ENCODE assay signal across 1 cellular context in genomic region chr2:219576505-219577388, GRCh38.
TF ChIP-seq lines count a peak whose summit lies in the region.

No MANE protein-coding gene starts in this region.

TF ChIP-seq in HepG2, 621 proteins besides CTCF, POLR2A, EP300 and RAD21 (continued from another document and continues in another):
- peak; percentile 57; the same call in 1 of the 2 replicates for TF ChIP-seq MAZ (IDR thresholded peaks at IDR 0.05; ENCODE audit: borderline replicate concordance, low read depth, low read length)
- peak; percentile 87 for TF ChIP-seq MAZ (CRISPR knock-in tag; IDR thresholded peaks at IDR 0.05; ENCODE audit: low read depth)
- TF ChIP-seq BCL6 (CRISPR knock-in tag; IDR thresholded peaks at IDR 0.05), result peak; percentile 82
- no peak for TF ChIP-seq IKZF4 (CRISPR knock-in tag; IDR thresholded peaks at IDR 0.05; ENCODE audit: borderline replicate concordance, low read depth, not compliant biosample characterization)
- TF ChIP-seq, protein P1, sequence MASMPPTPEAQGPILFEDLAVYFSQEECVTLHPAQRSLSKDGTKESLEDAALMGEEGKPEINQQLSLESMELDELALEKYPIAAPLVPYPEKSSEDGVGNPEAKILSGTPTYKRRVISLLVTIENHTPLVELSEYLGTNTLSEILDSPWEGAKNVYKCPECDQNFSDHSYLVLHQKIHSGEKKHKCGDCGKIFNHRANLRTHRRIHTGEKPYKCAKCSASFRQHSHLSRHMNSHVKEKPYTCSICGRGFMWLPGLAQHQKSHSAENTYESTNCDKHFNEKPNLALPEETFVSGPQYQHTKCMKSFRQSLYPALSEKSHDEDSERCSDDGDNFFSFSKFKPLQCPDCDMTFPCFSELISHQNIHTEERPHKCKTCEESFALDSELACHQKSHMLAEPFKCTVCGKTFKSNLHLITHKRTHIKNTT (CRISPR knock-in tag; IDR thresholded peaks at IDR 0.05), result no peak
- TF ChIP-seq AFF4 (CRISPR knock-in tag; IDR thresholded peaks at IDR 0.05), result peak; percentile 77; the same call in 1 of the 2 replicates
- no peak for TF ChIP-seq ZNF777 (CRISPR knock-in tag; IDR thresholded peaks at IDR 0.05)
- 0 out of 2 replicates have a peak, but pooled peaks have one; percentile 30 for TF ChIP-seq ZNF850 (CRISPR knock-in tag; conservative IDR thresholded peaks at IDR 0.05)
- TF ChIP-seq NR3C1 (CRISPR knock-in tag; IDR thresholded peaks at IDR 0.05), result no peak
- TF ChIP-seq, protein P2, sequence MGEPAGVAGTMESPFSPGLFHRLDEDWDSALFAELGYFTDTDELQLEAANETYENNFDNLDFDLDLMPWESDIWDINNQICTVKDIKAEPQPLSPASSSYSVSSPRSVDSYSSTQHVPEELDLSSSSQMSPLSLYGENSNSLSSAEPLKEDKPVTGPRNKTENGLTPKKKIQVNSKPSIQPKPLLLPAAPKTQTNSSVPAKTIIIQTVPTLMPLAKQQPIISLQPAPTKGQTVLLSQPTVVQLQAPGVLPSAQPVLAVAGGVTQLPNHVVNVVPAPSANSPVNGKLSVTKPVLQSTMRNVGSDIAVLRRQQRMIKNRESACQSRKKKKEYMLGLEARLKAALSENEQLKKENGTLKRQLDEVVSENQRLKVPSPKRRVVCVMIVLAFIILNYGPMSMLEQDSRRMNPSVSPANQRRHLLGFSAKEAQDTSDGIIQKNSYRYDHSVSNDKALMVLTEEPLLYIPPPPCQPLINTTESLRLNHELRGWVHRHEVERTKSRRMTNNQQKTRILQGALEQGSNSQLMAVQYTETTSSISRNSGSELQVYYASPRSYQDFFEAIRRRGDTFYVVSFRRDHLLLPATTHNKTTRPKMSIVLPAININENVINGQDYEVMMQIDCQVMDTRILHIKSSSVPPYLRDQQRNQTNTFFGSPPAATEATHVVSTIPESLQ (CRISPR knock-in tag; conservative IDR thresholded peaks at IDR 0.05), result no peak
- no peak for TF ChIP-seq PRPF4 (IDR thresholded peaks at IDR 0.05; ENCODE audit: low read depth, low read length, poor library complexity, severe bottlenecking)
- peak; percentile 81; the same call in 1 of the 2 replicates for TF ChIP-seq ZNF776 (CRISPR knock-in tag; IDR thresholded peaks at IDR 0.05)
- peak; percentile 96 for TF ChIP-seq HDAC1 (CRISPR knock-in tag; IDR thresholded peaks at IDR 0.05)
- TF ChIP-seq, protein P3, sequence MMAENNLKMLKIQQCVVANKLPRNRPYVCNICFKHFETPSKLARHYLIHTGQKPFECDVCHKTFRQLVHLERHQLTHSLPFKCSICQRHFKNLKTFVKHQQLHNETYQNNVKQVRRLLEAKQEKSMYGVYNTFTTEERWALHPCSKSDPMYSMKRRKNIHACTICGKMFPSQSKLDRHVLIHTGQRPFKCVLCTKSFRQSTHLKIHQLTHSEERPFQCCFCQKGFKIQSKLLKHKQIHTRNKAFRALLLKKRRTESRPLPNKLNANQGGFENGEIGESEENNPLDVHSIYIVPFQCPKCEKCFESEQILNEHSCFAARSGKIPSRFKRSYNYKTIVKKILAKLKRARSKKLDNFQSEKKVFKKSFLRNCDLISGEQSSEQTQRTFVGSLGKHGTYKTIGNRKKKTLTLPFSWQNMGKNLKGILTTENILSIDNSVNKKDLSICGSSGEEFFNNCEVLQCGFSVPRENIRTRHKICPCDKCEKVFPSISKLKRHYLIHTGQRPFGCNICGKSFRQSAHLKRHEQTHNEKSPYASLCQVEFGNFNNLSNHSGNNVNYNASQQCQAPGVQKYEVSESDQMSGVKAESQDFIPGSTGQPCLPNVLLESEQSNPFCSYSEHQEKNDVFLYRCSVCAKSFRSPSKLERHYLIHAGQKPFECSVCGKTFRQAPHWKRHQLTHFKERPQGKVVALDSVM (CRISPR knock-in tag; IDR thresholded peaks at IDR 0.05), result peak; percentile 74
- no peak for TF ChIP-seq ETS1 (CRISPR knock-in tag; IDR thresholded peaks at IDR 0.05)
- peak; percentile 72 for TF ChIP-seq ZNF563 (CRISPR knock-in tag; IDR thresholded peaks at IDR 0.05)
- peak; percentile 98 for TF ChIP-seq PATZ1 (CRISPR knock-in tag; IDR thresholded peaks at IDR 0.05)
- TF ChIP-seq IRF9 (CRISPR knock-in tag; IDR thresholded peaks at IDR 0.05; ENCODE audit: borderline replicate concordance), result peak; percentile 81; the same call in 1 of the 2 replicates
- TF ChIP-seq ATF1 (CRISPR knock-in tag; IDR thresholded peaks at IDR 0.05), result peak; percentile 68
- TF ChIP-seq AGO2 (optimal IDR thresholded peaks at IDR 0.05; ENCODE audit: low read depth, low read length), result no peak
- TF ChIP-seq LRRFIP1 (CRISPR knock-in tag; conservative IDR thresholded peaks at IDR 0.05), result no peak; the same call in 1 of the 2 replicates
- peak; percentile 72 for TF ChIP-seq TEAD3 (CRISPR knock-in tag; optimal IDR thresholded peaks at IDR 0.05; ENCODE audit: borderline replicate concordance)
- TF ChIP-seq POLR2AphosphoS2 (IDR thresholded peaks at IDR 0.05; ENCODE audit: low read depth, low read length), result no peak
- peak; percentile 63; the same call in 1 of the 2 replicates for TF ChIP-seq TBX3 (IDR thresholded peaks at IDR 0.05; ENCODE audit: borderline replicate concordance)
- TF ChIP-seq NCOA1 (CRISPR knock-in tag; IDR thresholded peaks at IDR 0.05), result no peak; the same call in 1 of the 2 replicates
- peak; percentile 97 for TF ChIP-seq GATAD2A (CRISPR knock-in tag; IDR thresholded peaks at IDR 0.05)
- peak; percentile 90; the same call in 1 of the 2 replicates for TF ChIP-seq ZBTB46 (CRISPR knock-in tag; IDR thresholded peaks at IDR 0.05; ENCODE audit: borderline replicate concordance)
- peak; percentile 83 for TF ChIP-seq THAP11 (CRISPR knock-in tag; IDR thresholded peaks at IDR 0.05)
- TF ChIP-seq ZNF441 (CRISPR knock-in tag; IDR thresholded peaks at IDR 0.05; ENCODE audit: borderline replicate concordance), result peak; percentile 61; the same call in 1 of the 2 replicates
- TF ChIP-seq, protein P4, sequence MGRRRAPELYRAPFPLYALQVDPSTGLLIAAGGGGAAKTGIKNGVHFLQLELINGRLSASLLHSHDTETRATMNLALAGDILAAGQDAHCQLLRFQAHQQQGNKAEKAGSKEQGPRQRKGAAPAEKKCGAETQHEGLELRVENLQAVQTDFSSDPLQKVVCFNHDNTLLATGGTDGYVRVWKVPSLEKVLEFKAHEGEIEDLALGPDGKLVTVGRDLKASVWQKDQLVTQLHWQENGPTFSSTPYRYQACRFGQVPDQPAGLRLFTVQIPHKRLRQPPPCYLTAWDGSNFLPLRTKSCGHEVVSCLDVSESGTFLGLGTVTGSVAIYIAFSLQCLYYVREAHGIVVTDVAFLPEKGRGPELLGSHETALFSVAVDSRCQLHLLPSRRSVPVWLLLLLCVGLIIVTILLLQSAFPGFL (CRISPR knock-in tag; IDR thresholded peaks at IDR 0.05), result no peak
- TF ChIP-seq NFKB2 (CRISPR knock-in tag; IDR thresholded peaks at IDR 0.05; ENCODE audit: borderline replicate concordance), result peak; percentile 86
- TF ChIP-seq ZNF20 (CRISPR knock-in tag; IDR thresholded peaks at IDR 0.05), result no peak; the same call in 1 of the 2 replicates
- TF ChIP-seq ZNF598 (CRISPR knock-in tag; IDR thresholded peaks at IDR 0.05; ENCODE audit: borderline replicate concordance), result peak; percentile 91; the same call in 1 of the 2 replicates
- peak; percentile 51; the same call in 1 of the 2 replicates for TF ChIP-seq ZNF354B (CRISPR knock-in tag; IDR thresholded peaks at IDR 0.05)
- TF ChIP-seq, protein P5, sequence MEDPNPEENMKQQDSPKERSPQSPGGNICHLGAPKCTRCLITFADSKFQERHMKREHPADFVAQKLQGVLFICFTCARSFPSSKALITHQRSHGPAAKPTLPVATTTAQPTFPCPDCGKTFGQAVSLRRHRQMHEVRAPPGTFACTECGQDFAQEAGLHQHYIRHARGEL (CRISPR knock-in tag; IDR thresholded peaks at IDR 0.05), result 0 out of 2 replicates have a peak, but pooled peaks have one; percentile 55
